In genomic region chr15:40106203-40107161, GRCh38 we compare ENCODE assay signal across 8 cellular contexts. TPM values are rescaled to one million over a fixed set of nuclear protein-coding genes. Genes with fewer than 3 reads are reported as not detected.
DNase-seq lines count a peak whose midpoint lies in the region; ATAC-seq and TF ChIP-seq lines count a peak whose summit lies in the region.

No MANE protein-coding gene starts in this region.

- no peak for TF ChIP-seq CTCF in neural progenitor cell (IDR thresholded peaks at IDR 0.05)

- H3K36me3 Mint-ChIP-seq in CD8-positive, alpha-beta memory T cell: peaks cover 0 to 24% (median 0%) of the 10 kb centered on the region in 3 donors
- H3K36me3 Mint-ChIP-seq in neural progenitor cell: peaks cover 27% of the 10 kb centered on the region

- peak overlapping the region; percentile 50 to 98 (median 94) for H3K4me3 Mint-ChIP-seq in CD8-positive, alpha-beta memory T cell
- peak overlapping the region; percentile 96 for H3K4me3 Mint-ChIP-seq in neural progenitor cell

- in situ Hi-C loops in SK-MEL-5 (cut with HindIII; ENCODE audit: low pct_unique_long_range_greater_than_20kb, low sequenced_read_pairs): no loop called here

- no peaks in the 10 kb centered on the region for H3K9me3 ChIP-seq in CD8-positive, alpha-beta memory T cell (ENCODE audit: low read length)
- H3K9me3 ChIP-seq in neural progenitor cell (ENCODE audit: low read depth): no peaks in the 10 kb centered on the region

- no peaks in the 10 kb centered on the region for H3K79me2 ChIP-seq in neural progenitor cell (ENCODE audit: low read depth)

- peaks cover 42% of the 10 kb centered on the region for H3K4me1 ChIP-seq in CD8-positive, alpha-beta memory T cell (ENCODE audit: insufficient read depth, low read length)
- peaks cover 52% of the 10 kb centered on the region for H3K4me1 ChIP-seq in neural progenitor cell

- H3F3A ChIP-seq in neural progenitor cell (ENCODE audit: low read depth): peaks cover 51% of the 10 kb centered on the region

- peak overlapping the region in 7 of 8 donors; percentile 6 to 88 (median 68) for H3K27ac Mint-ChIP-seq in CD8-positive, alpha-beta memory T cell
- H3K27ac Mint-ChIP-seq in neural progenitor cell: peak overlapping the region; percentile 33

- peak overlapping the region; percentile 94 for H3K4me2 ChIP-seq in neural progenitor cell

- peak overlapping the region; percentile 32 for H3K27ac ChIP-seq in CD8-positive, alpha-beta memory T cell (ENCODE audit: low read depth, low read length)
- H3K27ac ChIP-seq in neural progenitor cell: no peak overlapping the region

- peaks cover 46% of the 10 kb centered on the region for H4K20me1 ChIP-seq in neural progenitor cell (ENCODE audit: low read depth)

- H3K36me3 ChIP-seq in CD8-positive, alpha-beta memory T cell (ENCODE audit: insufficient read depth, low read length): no peaks in the 10 kb centered on the region
- no peaks in the 10 kb centered on the region for H3K36me3 ChIP-seq in neural progenitor cell

- TF ChIP-seq POLR2A in erythroblast (IDR thresholded peaks at IDR 0.05; ENCODE audit: low read length): no peak

- no peak overlapping the region for H3K9ac ChIP-seq in neural progenitor cell

- H3K9me3 Mint-ChIP-seq in CD8-positive, alpha-beta memory T cell: no peaks in the 10 kb centered on the region
- H3K9me3 Mint-ChIP-seq in neural progenitor cell: no peaks in the 10 kb centered on the region

- peak in 1 of 5 donors; percentile 40 for DNase-seq in CD8-positive, alpha-beta memory T cell
- peak; percentile 62 for DNase-seq in SK-MEL-5 (ENCODE audit: low read depth, low spot score)
- peak; percentile 87 to 88 for DNase-seq in erythroblast (lab: John Stamatoyannopoulos, UW)
- peak; percentile 95 for DNase-seq in neural progenitor cell (ENCODE audit: low spot score)
- DNase-seq in stimulated activated CD4-positive, alpha-beta T cell treated with anti-CD3 and anti-CD28 coated beads, Interleukin-15, amount 100 ng/mL, for 24 hours: no peak
- DNase-seq in midbrain (lab: John Stamatoyannopoulos, UW): no peak

- ATAC-seq in GM18909 (IDR thresholded peaks at IDR 0.05; ENCODE audit: poor library complexity, unreplicated experiment) (peak; percentile 47), HG03469 (IDR thresholded peaks at IDR 0.05; ENCODE audit: unreplicated experiment) (peak; percentile 32)

- no peaks in the 10 kb centered on the region for H3K27me3 ChIP-seq in CD8-positive, alpha-beta memory T cell (ENCODE audit: insufficient read depth, low read length, poor library complexity, severe bottlenecking)
- H3K27me3 ChIP-seq in neural progenitor cell: peaks cover 46% of the 10 kb centered on the region

- no peak overlapping the region for H3K4me3 ChIP-seq in CD8-positive, alpha-beta memory T cell (ENCODE audit: low read length)
- peak overlapping the region; percentile 11 for H3K4me3 ChIP-seq in neural progenitor cell

- peaks cover 47 to 68% (median 54%) of the 10 kb centered on the region in 3 donors for H3K4me1 Mint-ChIP-seq in CD8-positive, alpha-beta memory T cell
- H3K4me1 Mint-ChIP-seq in neural progenitor cell: peaks cover 77% of the 10 kb centered on the region

- POLR2A ChIA-PET in CD8-positive, alpha-beta memory T cell (lab: Charles Lee): interaction anchor here (0.8 to 3.8 kb wide), 5 partner anchors 8 to 216 kb away, joined by 3 to 23 read pairs (median 3); no protein-coding TSS in a partner anchor

- CTCF ChIA-PET in CD8-positive, alpha-beta memory T cell (lab: Charles Lee): interaction anchor here (0.7 to 15.6 kb wide), 16 partner anchors 9 to 231 kb away, joined by 3 to 186 read pairs (median 8); partner anchors contain the start of genes BUB1B and SRP14

- peaks cover 0 to 8% of the 10 kb centered on the region in 2 donors for H3K27me3 Mint-ChIP-seq in CD8-positive, alpha-beta memory T cell
- peaks cover 22% of the 10 kb centered on the region for H3K27me3 Mint-ChIP-seq in neural progenitor cell (ENCODE audit: insufficient read depth, low read depth)

- H2AFZ ChIP-seq in neural progenitor cell (replicated peaks): no peak overlapping the region

RNA-seq across cellular contexts. Expression of gene BMF, which starts 2.2 kb away (rescaled TPM):
- total RNA-seq in CD8-positive, alpha-beta memory T cell: 10 to 100 TPM; 15.3 to 16.8 TPM
- 2.3 TPM for polyA plus RNA-seq in CD8-positive, alpha-beta memory T cell
- 6.9 and 7.8 TPM in 2 replicates for total RNA-seq in SK-MEL-5 (2014; rRNA removed; shearing (Covaris generic))
- 10.0 and 12.2 TPM in 2 replicates for polyA plus RNA-seq in SK-MEL-5 (2015; cell fraction: cytosol; rRNA removed)
- polyA plus RNA-seq in SK-MEL-5 (2015; cell fraction: nucleus; rRNA removed): 14.8 and 33.6 TPM in 2 replicates
- total RNA-seq in neural progenitor cell (ENCODE audit: low replicate concordance): 8.0 and 12.1 TPM in 2 replicates

RNA-seq across cellular contexts. Expression of gene BUB1B, which starts 54.4 kb away (rescaled TPM):
- 10 to 100 TPM; 44.4 to 50.3 TPM for total RNA-seq in CD8-positive, alpha-beta memory T cell
- 0.26 TPM for polyA plus RNA-seq in CD8-positive, alpha-beta memory T cell
- total RNA-seq in SK-MEL-5 (2014; rRNA removed; shearing (Covaris generic)): 34.6 and 36.9 TPM in 2 replicates
- polyA plus RNA-seq in SK-MEL-5 (2015; cell fraction: cytosol; rRNA removed): 21.9 and 26.8 TPM in 2 replicates
- 72.5 and 84.1 TPM in 2 replicates for polyA plus RNA-seq in SK-MEL-5 (2015; cell fraction: nucleus; rRNA removed)
- total RNA-seq in neural progenitor cell (ENCODE audit: low replicate concordance): 129 and 167 TPM in 2 replicates

Comparison
In these comparisons a context has a peak if more than half of its experiments do, and no peak if none do; other contexts are left out.
1. DNase-seq: peak in SK-MEL-5 (single experiment), erythroblast (2 of 2) and neural progenitor cell (single experiment); none in stimulated activated CD4-positive, alpha-beta T cell treated with anti-CD3 and anti-CD28 coated beads, Interleukin-15, amount 100 ng/mL, for 24 hours (single experiment) and midbrain (single experiment).